Comparison of ENCODE assay signal across 1 cellular context in genomic region chr2:46349115-46349547, GRCh38.
TF ChIP-seq lines count a peak whose summit lies in the region.

No MANE protein-coding gene starts in this region.

TF ChIP-seq in HepG2, 621 proteins besides CTCF, POLR2A, EP300 and RAD21 (continued from another document and continues in another):
- TF ChIP-seq RNF219 (CRISPR knock-in tag; IDR thresholded peaks at IDR 0.05) (no peak), TFDP2 (CRISPR knock-in tag; IDR thresholded peaks at IDR 0.05) (peak; percentile 60; the same call in 1 of the 2 replicates), MYC (CRISPR knock-in tag; IDR thresholded peaks at IDR 0.05; ENCODE audit: borderline replicate concordance) (peak; percentile 61; the same call in 1 of the 2 replicates), DNMT3B (CRISPR knock-in tag; conservative IDR thresholded peaks at IDR 0.05) (no peak), RERE (CRISPR knock-in tag; IDR thresholded peaks at IDR 0.05; ENCODE audit: low read depth) (0 out of 2 replicates have a peak, but pooled peaks have one; percentile 31), ZNF543 (CRISPR knock-in tag; IDR thresholded peaks at IDR 0.05) (no peak), HMG20A (CRISPR knock-in tag; IDR thresholded peaks at IDR 0.05; ENCODE audit: borderline replicate concordance) (no peak), SOX13 (IDR thresholded peaks at IDR 0.05) (no peak), SOX13 (CRISPR knock-in tag; conservative IDR thresholded peaks at IDR 0.05 in 1 of 2, IDR thresholded peaks at IDR 0.05 in 1 of 2) (no peak), ZNF343 (CRISPR knock-in tag; IDR thresholded peaks at IDR 0.05) (no peak), ZBTB43 (CRISPR knock-in tag; conservative IDR thresholded peaks at IDR 0.05) (no peak), ZNF263 (CRISPR knock-in tag; IDR thresholded peaks at IDR 0.05) (peak; percentile 58), ZNF891 (CRISPR knock-in tag; IDR thresholded peaks at IDR 0.05) (no peak), GTF3A (CRISPR knock-in tag; conservative IDR thresholded peaks at IDR 0.05) (no peak), ZNF737 (CRISPR knock-in tag; IDR thresholded peaks at IDR 0.05; ENCODE audit: borderline replicate concordance) (no peak), SRSF1 (optimal IDR thresholded peaks at IDR 0.05; ENCODE audit: low read depth, low read length) (no peak), RBAK (CRISPR knock-in tag; IDR thresholded peaks at IDR 0.05) (no peak), ZNF484 (CRISPR knock-in tag; IDR thresholded peaks at IDR 0.05; ENCODE audit: borderline replicate concordance, low read depth) (no peak), ZBTB7B (CRISPR knock-in tag; IDR thresholded peaks at IDR 0.05) (peak; percentile 52; the same call in 1 of the 2 replicates), ARID5B (CRISPR knock-in tag; IDR thresholded peaks at IDR 0.05) (peak; percentile 28; the same call in 1 of the 2 replicates), ARHGAP35 (CRISPR knock-in tag; IDR thresholded peaks at IDR 0.05; ENCODE audit: borderline replicate concordance) (no peak), ATF3 (CRISPR knock-in tag; IDR thresholded peaks at IDR 0.05) (no peak), AFF4 (CRISPR knock-in tag; IDR thresholded peaks at IDR 0.05) (no peak), CCAR2 (optimal IDR thresholded peaks at IDR 0.05; ENCODE audit: low read depth, low read length) (no peak), CAMTA2 (CRISPR knock-in tag; IDR thresholded peaks at IDR 0.05; ENCODE audit: borderline replicate concordance) (no peak), KMT2B (CRISPR knock-in tag; IDR thresholded peaks at IDR 0.05) (0 out of 2 replicates have a peak, but pooled peaks have one; percentile 24), CSRNP1 (CRISPR knock-in tag; IDR thresholded peaks at IDR 0.05) (no peak), STAG1 (CRISPR knock-in tag; IDR thresholded peaks at IDR 0.05) (peak; percentile 56), ZNF296 (CRISPR knock-in tag; conservative IDR thresholded peaks at IDR 0.05) (no peak), SNAI1 (CRISPR knock-in tag; IDR thresholded peaks at IDR 0.05; ENCODE audit: borderline replicate concordance) (no peak), SAFB2 (CRISPR knock-in tag; IDR thresholded peaks at IDR 0.05; ENCODE audit: borderline replicate concordance, low read depth) (no peak), SCMH1 (CRISPR knock-in tag; IDR thresholded peaks at IDR 0.05; ENCODE audit: borderline replicate concordance) (no peak), SP2 (CRISPR knock-in tag; IDR thresholded peaks at IDR 0.05) (no peak), TRIM22 (IDR thresholded peaks at IDR 0.05) (no peak), ZNF552 (CRISPR knock-in tag; IDR thresholded peaks at IDR 0.05; ENCODE audit: borderline replicate concordance) (no peak), ZNF275 (CRISPR knock-in tag; IDR thresholded peaks at IDR 0.05; ENCODE audit: borderline replicate concordance) (no peak)
